ENCODE assay signal across 17 cellular contexts in the genomic region with DNA sequence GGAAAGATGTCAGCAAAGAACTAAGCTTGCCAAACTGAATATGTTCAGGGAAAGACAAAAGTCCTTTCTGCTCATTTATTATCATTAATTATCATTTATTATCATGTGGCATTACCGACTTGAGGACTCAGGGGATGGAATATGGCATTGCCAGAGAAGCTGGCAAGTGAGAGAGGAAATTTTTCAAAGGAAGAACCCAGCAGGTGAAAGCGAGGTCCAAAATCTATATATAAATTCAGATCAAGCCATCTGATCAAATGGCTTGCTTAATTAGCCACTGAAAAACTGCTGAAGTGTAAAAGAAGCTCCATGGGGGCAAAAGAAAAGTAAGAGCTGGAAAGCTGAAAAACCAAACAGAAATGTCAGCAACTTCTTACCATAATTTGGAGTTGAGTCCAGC.
DNase-seq lines count a peak whose midpoint lies in the region; TF ChIP-seq lines count a peak whose summit lies in the region.
"Had no signal": no experiment of that assay in that cellular context is flagged by ENCODE, and none has a peak within 500 bp of the region (broad histone marks: within the 10 kb centered on the region; RNA-seq: fewer than 3 reads in every experiment).

No MANE protein-coding gene starts in this region.

- in situ Hi-C loops in G401 (cut with HindIII; ENCODE audit: low sequenced_read_pairs), result no loop called here

- no peaks in the 10 kb centered on the region for H3K36me3 Mint-ChIP-seq in neural crest cell (ENCODE audit: low read depth)
- H3K36me3 Mint-ChIP-seq: CD8-positive, alpha-beta T cell had no signal

- H3K9me3 Mint-ChIP-seq in neural crest cell, result peaks cover 5% of the 10 kb centered on the region

- no peak for TF ChIP-seq CTCF in neural crest cell (conservative IDR thresholded peaks at IDR 0.05)

- H3K4me3 Mint-ChIP-seq in neural crest cell, result no peak overlapping the region
- H3K4me3 Mint-ChIP-seq: CD8-positive, alpha-beta T cell; GM23338; H9 had no signal

- DNase-seq in G401 (ENCODE audit: low spot score), result peak; percentile 81
- DNase-seq in NCI-H446 (lab: John Stamatoyannopoulos, UW), result peak; percentile 19 to 65
- DNase-seq in cerebellar cortex (ENCODE audit: low spot score), result peak; percentile 74
- no peak for DNase-seq in neural crest cell (ENCODE audit: low read depth, low spot score)
- no peak for DNase-seq in Ammon's horn (ENCODE audit: low spot score)
- DNase-seq in stimulated activated CD4-positive, alpha-beta T cell treated with anti-CD3 and anti-CD28 coated beads, Interleukin-4, amount 100 ng/mL, for 1 hour, result no peak
- no peak for DNase-seq in islet precursor cell
- DNase-seq: 8988T; ACHN; AML-193; Caco-2; CD8-positive, alpha-beta T cell; DMS153; DND-41; GDM1; H9 had no signal

- H3K4me1 Mint-ChIP-seq in neural crest cell, result peaks cover 11% of the 10 kb centered on the region
- H3K4me1 Mint-ChIP-seq: GM23338, H9 had no signal

- H3K27ac Mint-ChIP-seq in neural crest cell (ENCODE audit: unreplicated experiment), result peak overlapping the region; percentile 28
- H3K27ac Mint-ChIP-seq: CD8-positive, alpha-beta T cell; GM23338; H9 had no signal

- H3K27me3 Mint-ChIP-seq in neural crest cell (ENCODE audit: low read depth), result no peaks in the 10 kb centered on the region

Comparison
In these comparisons a context has a peak if more than half of its experiments do, and no peak if none do; other contexts are left out.
1. DNase-seq: peak in G401 (single experiment), NCI-H446 (2 of 2) and cerebellar cortex (single experiment); none in neural crest cell (single experiment), Ammon's horn (single experiment), stimulated activated CD4-positive, alpha-beta T cell treated with anti-CD3 and anti-CD28 coated beads, Interleukin-4, amount 100 ng/mL, for 1 hour (single experiment) and islet precursor cell (single experiment).